ENCODE assay signal across 28 cellular contexts in the genomic region with DNA sequence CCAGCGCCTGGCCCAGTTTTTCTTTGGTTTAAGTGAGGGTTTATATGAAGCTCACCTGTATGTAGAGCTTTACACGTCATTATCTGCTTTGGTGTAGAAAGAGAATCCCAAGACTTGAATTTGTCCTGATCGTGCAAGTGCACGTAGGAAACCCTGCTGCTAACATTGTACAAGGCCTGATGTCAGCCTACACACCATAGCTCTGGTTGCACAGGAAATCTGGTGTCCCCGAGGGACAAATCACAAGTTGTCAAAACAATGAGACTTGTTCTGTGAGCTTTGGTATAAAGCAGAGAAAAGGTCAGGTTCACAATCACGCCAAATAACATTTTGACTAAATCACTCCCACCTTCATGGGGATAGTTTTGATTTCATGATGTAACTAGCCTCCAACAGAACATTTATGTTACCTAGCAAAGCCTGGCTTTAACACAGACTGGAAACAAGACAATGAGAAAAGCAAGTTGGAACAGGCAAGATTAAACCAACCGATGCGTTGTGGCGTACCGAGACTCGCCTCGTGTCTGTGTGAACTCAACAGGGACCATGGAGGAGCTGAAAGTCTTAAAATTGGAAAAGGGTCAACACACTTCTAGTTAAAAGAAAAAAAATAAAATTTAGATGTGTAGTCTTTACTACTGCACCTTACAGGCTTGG. TPM values are rescaled to one million over a fixed set of nuclear protein-coding genes. Genes with fewer than 3 reads are reported as not detected.
DNase-seq lines count a peak whose midpoint lies in the region; ATAC-seq and TF ChIP-seq lines count a peak whose summit lies in the region.
"Had no signal": no experiment of that assay in that cellular context is flagged by ENCODE, and none has a peak within 500 bp of the region (broad histone marks: within the 10 kb centered on the region; RNA-seq: fewer than 3 reads in every experiment).

No MANE protein-coding gene starts in this region.

- H3K4me1 Mint-ChIP-seq in naive B cell = peaks cover 0 to 4% (median 0%) of the 10 kb centered on the region in 3 donors

- H3K4me3 Mint-ChIP-seq in naive B cell = no peak overlapping the region
- H3K4me3 Mint-ChIP-seq: brain, natural killer cell had no signal

- TF ChIP-seq POLR2A in adrenal gland (IDR thresholded peaks at IDR 0.05) = no peak

- peak overlapping the region in 6 of 11 experiments; percentile 3 to 66 (median 34); a peak in 11 of 22 replicates for H3K9ac ChIP-seq in BLaER1 treated with 17β-estradiol and CSF1 and Interleukin-3, amounts not matched to agents 10 nM and 100 nM

- intact Hi-C loops in adrenal gland (cut with DNase I) = no loop called here

- H4K20me1 ChIP-seq in BLaER1 treated with 17β-estradiol and CSF1 and Interleukin-3, amounts not matched to agents 10 nM and 100 nM = no peaks in the 10 kb centered on the region

- peaks cover 35 to 70% (median 41%) of the 10 kb centered on the region in 11 experiments for H3K36me3 ChIP-seq in BLaER1 treated with 17β-estradiol and CSF1 and Interleukin-3, amounts not matched to agents 10 nM and 100 nM
- H3K36me3 ChIP-seq in adrenal gland (replicated peaks in 1 of 2) = peaks cover 0 to 29% of the 10 kb centered on the region in 2 donors

- peak overlapping the region in 4 of 6 donors; percentile 53 to 84 (median 78) for H3K27ac Mint-ChIP-seq in naive B cell
- H3K27ac Mint-ChIP-seq: natural killer cell, T-helper 17 cell had no signal

- H3K36me3 Mint-ChIP-seq in naive B cell = peaks cover 24 to 26% of the 10 kb centered on the region in 2 donors
- H3K36me3 Mint-ChIP-seq: natural killer cell had no signal

- H3K4me1 ChIP-seq in BLaER1 treated with 17β-estradiol and CSF1 and Interleukin-3, amounts not matched to agents 10 nM and 100 nM = peaks cover 16 to 75% (median 64%) of the 10 kb centered on the region in 10 experiments; a peak in 19 of 20 replicates
- H3K4me1 ChIP-seq in adrenal gland (replicated peaks in 1 of 2) = no peaks in the 10 kb centered on the region
- H3K4me1 ChIP-seq: lower lobe of right lung had no signal

- no peaks in the 10 kb centered on the region for H3K9me3 Mint-ChIP-seq in naive B cell
- H3K9me3 Mint-ChIP-seq: brain, natural killer cell had no signal

- peak overlapping the region in 8 of 11 experiments; percentile 18 to 72 (median 59); a peak in 15 of 22 replicates for H3K27ac ChIP-seq in BLaER1 treated with 17β-estradiol and CSF1 and Interleukin-3, amounts not matched to agents 10 nM and 100 nM
- no peak overlapping the region for H3K27ac ChIP-seq in adrenal gland
- H3K27ac ChIP-seq: lower lobe of right lung had no signal

- DNase-seq in DMS79 treated with DMSO at 0.1 percent for 48 hours (lab: John Stamatoyannopoulos, UW) = peak; percentile 24
- DNase-seq in DMS79 (lab: John Stamatoyannopoulos, UW) = no peak
- DNase-seq in dermis blood vessel endothelial cell = peak; percentile 17
- no peak for DNase-seq in naive B cell
- DNase-seq in NCI-H2196 treated with DMSO at 0.1 percent for 48 hours (lab: John Stamatoyannopoulos, UW; ENCODE audit: unreplicated experiment) = no peak
- DNase-seq in NCI-H524 (lab: John Stamatoyannopoulos, UW) = no peak
- no peak for DNase-seq in adrenal gland
- DNase-seq: 8988T; activated CD4-positive, alpha-beta T cell treated with anti-CD3 and anti-CD28 coated beads, Interleukin-2, amount 50 U/mL, for 48 hours; activated naive CD4-positive, alpha-beta T cell treated with Interleukin-2 at 50 U/mL for 16 hours; amniotic stem cell; Calu3; kidney; lower lobe of right lung; natural killer cell; NCI-H1105; NCI-H187 treated with DMSO at 0.1 percent for 48 hours; NCI-H226; PC-3; small intestine; stimulated activated naive CD4-positive, alpha-beta T cell treated with Interleukin-2 at 50 U/mL for 16 hours; T-helper 17 cell had no signal

- H3K9me3 ChIP-seq in BLaER1 treated with 17β-estradiol and CSF1 and Interleukin-3, amounts not matched to agents 10 nM and 100 nM (replicated peaks in 1 of 11) = peaks cover 0 to 7% (median 0%) of the 10 kb centered on the region in 11 experiments; a peak in 3 of 22 replicates
- H3K9me3 ChIP-seq in adrenal gland (replicated peaks in 1 of 3) = no peaks in the 10 kb centered on the region
- H3K9me3 ChIP-seq: lower lobe of right lung had no signal

- WGBS in adrenal gland, 4 donors = 88 to 96% (median 93%) methylated on average over 12 of the region's 12 CpGs

- peak overlapping the region; percentile 12 to 87 (median 76) for H3K4me2 ChIP-seq in BLaER1 treated with 17β-estradiol and CSF1 and Interleukin-3, amounts not matched to agents 10 nM and 100 nM

- H3K27me3 Mint-ChIP-seq in naive B cell = no peaks in the 10 kb centered on the region
- H3K27me3 Mint-ChIP-seq: brain, T-helper 17 cell had no signal

- H3K27me3 ChIP-seq in BLaER1 treated with 17β-estradiol and CSF1 and Interleukin-3, amounts not matched to agents 10 nM and 100 nM = no peaks in the 10 kb centered on the region
- no peaks in the 10 kb centered on the region for H3K27me3 ChIP-seq in adrenal gland

- peak overlapping the region in 2 of 10 experiments; percentile 0; a peak in 2 of 20 replicates for H3K4me3 ChIP-seq in BLaER1 treated with 17β-estradiol and CSF1 and Interleukin-3, amounts not matched to agents 10 nM and 100 nM
- no peak overlapping the region for H3K4me3 ChIP-seq in adrenal gland
- H3K4me3 ChIP-seq: K562, lower lobe of right lung had no signal

- ATAC-seq in naive B cell (ENCODE audit: low read depth in 2 of 2) = no peak
- ATAC-seq: activated CD4-positive, CD25-positive, alpha-beta regulatory T cell treated with anti-CD3 and anti-CD28 coated beads, Interleukin-2, amount 50 U/mL, for 24 hours; K562; lower lobe of right lung; natural killer cell; PC-3; T-helper 17 cell had no signal

- no peak for TF ChIP-seq CTCF in adrenal gland (IDR thresholded peaks at IDR 0.05)

RNA-seq across cellular contexts. Expression of gene ZAP70, which starts 41.4 kb away (rescaled TPM):
- total RNA-seq in dermis blood vessel endothelial cell (0.09 TPM in 1 of 2 replicates, not detected in the other), adrenal gland (1 to 10 TPM; 1.1 to 8.1 (median 2.5) TPM)
- polyA plus RNA-seq in naive B cell (ENCODE audit: low read depth in 6 of 6) (1 to 10 TPM; 1.6 to 3.6 (median 2.6) TPM), adrenal gland (1 to 10 TPM in 2 of 3 donors, under 1 TPM in 1; 0.62 to 8.3 (median 5.9) TPM)
- total RNA-seq: Calu3, endothelial cell of umbilical vein, M059J, PC-3 had no signal

Comparison
In these comparisons a context has a peak if more than half of its experiments do, and no peak if none do; other contexts are left out.
1. DNase-seq: peak in DMS79 treated with DMSO at 0.1 percent for 48 hours (single experiment) and dermis blood vessel endothelial cell (single experiment); none in DMS79 (single experiment), naive B cell (single experiment), NCI-H2196 treated with DMSO at 0.1 percent for 48 hours (single experiment), NCI-H524 (0 of 2) and adrenal gland (0 of 7).
2. H3K27ac ChIP-seq: peak in BLaER1 treated with 17β-estradiol and CSF1 and Interleukin-3, amounts not matched to agents 10 nM and 100 nM (8 of 11); none in adrenal gland (0 of 5).